In genomic region chr10:93616844-93617360, GRCh38 we compare ENCODE assay signal across 19 cellular contexts. TPM values are rescaled to one million over a fixed set of nuclear protein-coding genes. Genes with fewer than 3 reads are reported as not detected.
"Had no signal": no experiment of that assay in that cellular context is flagged by ENCODE, and none has a peak within 500 bp of the region (broad histone marks: within the 10 kb centered on the region; RNA-seq: fewer than 3 reads in every experiment).

No MANE protein-coding gene starts in this region.

- H3K9me3 Mint-ChIP-seq: activated T-helper 1 cell treated with anti-CD3 and anti-CD28 coated beads, Interleukin-12 subunit alpha, Interleukin-12 subunit beta, Interleukin-2, Interleukin-4 antibody, amounts not matched to agents 30 ng/mL and 10 ng/mL and 1 ng/mL, durations not matched to agents 14 hours and 24 hours and 36 hours; immature natural killer cell; naive B cell had no signal

- H3K4me3 ChIP-seq: breast epithelium, dorsolateral prefrontal cortex, esophagus muscularis mucosa, lung, stomach, thoracic aorta, vagina had no signal

- ATAC-seq: activated CD8-positive, alpha-beta T cell treated with anti-CD3 and anti-CD28 coated beads, Interleukin-2, amount 10 ng/mL, durations not matched to agents 7 days and 5 days had no signal

- H3K4me1 Mint-ChIP-seq: immature natural killer cell had no signal

- H3K36me3 ChIP-seq: breast epithelium, esophagus muscularis mucosa, stomach, thoracic aorta, vagina had no signal

- H3K36me3 Mint-ChIP-seq: immature natural killer cell, naive B cell had no signal

- H3K9me3 ChIP-seq: breast epithelium, esophagus muscularis mucosa, stomach, thoracic aorta, vagina had no signal

- H3K27ac ChIP-seq: breast epithelium, dorsolateral prefrontal cortex, esophagus muscularis mucosa, stomach, thoracic aorta, vagina, VCaP had no signal

- H3K4me3 Mint-ChIP-seq: activated CD8-positive, alpha-beta T cell treated with anti-CD3 and anti-CD28 coated beads, Interleukin-2, amount 10 ng/mL, durations not matched to agents 7 days and 5 days; activated T-helper 1 cell treated with anti-CD3 and anti-CD28 coated beads, Interleukin-12 subunit alpha, Interleukin-12 subunit beta, Interleukin-2, Interleukin-4 antibody, amounts not matched to agents 30 ng/mL and 10 ng/mL and 1 ng/mL, durations not matched to agents 14 hours and 24 hours and 36 hours; immature natural killer cell had no signal

- DNase-seq: activated CD4-positive, alpha-beta T cell treated with anti-CD3 and anti-CD28 coated beads for 48 hours; activated CD8-positive, alpha-beta memory T cell treated with anti-CD3 and anti-CD28 coated beads, Interleukin-2, amount 50 U/mL, for 48 hours; activated CD8-positive, alpha-beta T cell treated with anti-CD3 and anti-CD28 coated beads, Interleukin-2, amount 10 ng/mL, durations not matched to agents 7 days and 5 days; activated naive CD4-positive, alpha-beta T cell; aorta; dorsolateral prefrontal cortex; immature natural killer cell; naive B cell; small intestine; stomach had no signal

- H3K27ac Mint-ChIP-seq: activated CD8-positive, alpha-beta T cell treated with anti-CD3 and anti-CD28 coated beads, Interleukin-2, amount 10 ng/mL, durations not matched to agents 7 days and 5 days; activated T-helper 1 cell treated with anti-CD3 and anti-CD28 coated beads, Interleukin-12 subunit alpha, Interleukin-12 subunit beta, Interleukin-2, Interleukin-4 antibody, amounts not matched to agents 30 ng/mL and 10 ng/mL and 1 ng/mL, durations not matched to agents 14 hours and 24 hours and 36 hours; immature natural killer cell had no signal

- H3K4me1 ChIP-seq: breast epithelium, esophagus muscularis mucosa, stomach, vagina had no signal

- H3K27me3 ChIP-seq: breast epithelium, esophagus muscularis mucosa, stomach, vagina had no signal

RNA-seq across cellular contexts. Expression of gene PDE6C, which starts 4.6 kb away (rescaled TPM):
- total RNA-seq: activated CD8-positive, alpha-beta T cell treated with anti-CD3 and anti-CD28 coated beads, Interleukin-2, amount 10 ng/mL, durations not matched to agents 7 days and 5 days; activated T-helper 1 cell treated with anti-CD3 and anti-CD28 coated beads, Interleukin-12 subunit alpha, Interleukin-12 subunit beta, Interleukin-2, Interleukin-4 antibody, amounts not matched to agents 30 ng/mL and 10 ng/mL and 1 ng/mL, durations not matched to agents 14 hours and 24 hours and 36 hours; aorta; breast epithelium; cerebellum; esophagus muscularis mucosa; fibroblast of villous mesenchyme; lung; stomach; thoracic aorta; vagina had no signal
- polyA plus RNA-seq: aorta, immature natural killer cell, lung, small intestine, stomach had no signal

RNA-seq across cellular contexts. Expression of gene RBP4, which starts 15.9 kb away (rescaled TPM):
- total RNA-seq: activated CD8-positive, alpha-beta T cell treated with anti-CD3 and anti-CD28 coated beads, Interleukin-2, amount 10 ng/mL, durations not matched to agents 7 days and 5 days; activated T-helper 1 cell treated with anti-CD3 and anti-CD28 coated beads, Interleukin-12 subunit alpha, Interleukin-12 subunit beta, Interleukin-2, Interleukin-4 antibody, amounts not matched to agents 30 ng/mL and 10 ng/mL and 1 ng/mL, durations not matched to agents 14 hours and 24 hours and 36 hours; fibroblast of villous mesenchyme had no signal
- polyA plus RNA-seq: immature natural killer cell had no signal

RNA-seq across cellular contexts. Expression of gene FFAR4, which starts 50.4 kb away (rescaled TPM):
- total RNA-seq: activated CD8-positive, alpha-beta T cell treated with anti-CD3 and anti-CD28 coated beads, Interleukin-2, amount 10 ng/mL, durations not matched to agents 7 days and 5 days; activated T-helper 1 cell treated with anti-CD3 and anti-CD28 coated beads, Interleukin-12 subunit alpha, Interleukin-12 subunit beta, Interleukin-2, Interleukin-4 antibody, amounts not matched to agents 30 ng/mL and 10 ng/mL and 1 ng/mL, durations not matched to agents 14 hours and 24 hours and 36 hours; fibroblast of villous mesenchyme had no signal
- polyA plus RNA-seq: immature natural killer cell had no signal
